Comparison of ENCODE assay signal across 1 cellular context in the genomic region with DNA sequence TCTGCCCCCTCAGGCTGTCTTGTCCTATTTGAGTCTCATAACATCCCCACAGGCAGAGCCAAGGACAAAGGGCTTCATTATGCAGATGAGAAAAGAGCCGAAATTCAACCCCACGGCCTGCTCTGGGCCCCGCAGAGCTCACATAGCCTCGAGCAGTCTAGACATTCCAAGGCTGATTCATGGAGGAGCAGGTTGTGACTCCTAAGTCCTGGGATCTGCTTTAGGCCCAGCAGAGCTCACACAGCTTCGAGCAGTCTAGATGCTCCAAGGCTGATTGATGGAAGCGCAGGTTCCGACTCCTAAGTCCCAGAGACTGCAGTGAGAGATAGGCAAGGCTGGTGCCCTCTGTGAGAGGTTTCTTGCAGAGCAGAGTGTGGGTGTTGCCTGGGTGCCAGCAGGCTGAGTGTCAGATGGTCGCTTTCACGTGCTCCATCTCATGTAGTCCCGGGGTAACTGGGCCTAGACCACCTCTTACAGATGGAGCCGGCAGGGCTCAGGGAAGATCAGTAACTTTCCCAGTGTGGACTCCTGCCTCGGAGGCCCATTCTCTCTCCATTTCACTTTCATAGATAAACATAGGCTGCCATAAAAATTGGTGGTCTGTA.
TF ChIP-seq lines count a peak whose summit lies in the region.

No MANE protein-coding gene starts in this region.

TF ChIP-seq in GM23338, 12 proteins besides CTCF, POLR2A, EP300 and RAD21:
- TF ChIP-seq NANOG (IDR thresholded peaks at IDR 0.05; ENCODE audit: borderline replicate concordance) (no peak), JUNB (IDR thresholded peaks at IDR 0.05; ENCODE audit: unreplicated experiment) (no peak), EZH2phosphoT487 (IDR thresholded peaks at IDR 0.05; ENCODE audit: unreplicated experiment) (no peak), POLR2AphosphoS5 (IDR thresholded peaks at IDR 0.05; ENCODE audit: low read depth) (no peak), ETS1 (IDR thresholded peaks at IDR 0.05) (no peak), STAT1 (IDR thresholded peaks at IDR 0.05; ENCODE audit: unreplicated experiment) (no peak), ZNF331 (CRISPR knock-in tag; IDR thresholded peaks at IDR 0.05; ENCODE audit: low read depth) (no peak), CREB1 (CRISPR knock-in tag; IDR thresholded peaks at IDR 0.05; ENCODE audit: low read depth) (no peak), EZH2 (IDR thresholded peaks at IDR 0.05; ENCODE audit: low read depth, unreplicated experiment) (no peak), ZNF114 (CRISPR knock-in tag; IDR thresholded peaks at IDR 0.05) (no peak)
- TF ChIP-seq, protein P1, sequence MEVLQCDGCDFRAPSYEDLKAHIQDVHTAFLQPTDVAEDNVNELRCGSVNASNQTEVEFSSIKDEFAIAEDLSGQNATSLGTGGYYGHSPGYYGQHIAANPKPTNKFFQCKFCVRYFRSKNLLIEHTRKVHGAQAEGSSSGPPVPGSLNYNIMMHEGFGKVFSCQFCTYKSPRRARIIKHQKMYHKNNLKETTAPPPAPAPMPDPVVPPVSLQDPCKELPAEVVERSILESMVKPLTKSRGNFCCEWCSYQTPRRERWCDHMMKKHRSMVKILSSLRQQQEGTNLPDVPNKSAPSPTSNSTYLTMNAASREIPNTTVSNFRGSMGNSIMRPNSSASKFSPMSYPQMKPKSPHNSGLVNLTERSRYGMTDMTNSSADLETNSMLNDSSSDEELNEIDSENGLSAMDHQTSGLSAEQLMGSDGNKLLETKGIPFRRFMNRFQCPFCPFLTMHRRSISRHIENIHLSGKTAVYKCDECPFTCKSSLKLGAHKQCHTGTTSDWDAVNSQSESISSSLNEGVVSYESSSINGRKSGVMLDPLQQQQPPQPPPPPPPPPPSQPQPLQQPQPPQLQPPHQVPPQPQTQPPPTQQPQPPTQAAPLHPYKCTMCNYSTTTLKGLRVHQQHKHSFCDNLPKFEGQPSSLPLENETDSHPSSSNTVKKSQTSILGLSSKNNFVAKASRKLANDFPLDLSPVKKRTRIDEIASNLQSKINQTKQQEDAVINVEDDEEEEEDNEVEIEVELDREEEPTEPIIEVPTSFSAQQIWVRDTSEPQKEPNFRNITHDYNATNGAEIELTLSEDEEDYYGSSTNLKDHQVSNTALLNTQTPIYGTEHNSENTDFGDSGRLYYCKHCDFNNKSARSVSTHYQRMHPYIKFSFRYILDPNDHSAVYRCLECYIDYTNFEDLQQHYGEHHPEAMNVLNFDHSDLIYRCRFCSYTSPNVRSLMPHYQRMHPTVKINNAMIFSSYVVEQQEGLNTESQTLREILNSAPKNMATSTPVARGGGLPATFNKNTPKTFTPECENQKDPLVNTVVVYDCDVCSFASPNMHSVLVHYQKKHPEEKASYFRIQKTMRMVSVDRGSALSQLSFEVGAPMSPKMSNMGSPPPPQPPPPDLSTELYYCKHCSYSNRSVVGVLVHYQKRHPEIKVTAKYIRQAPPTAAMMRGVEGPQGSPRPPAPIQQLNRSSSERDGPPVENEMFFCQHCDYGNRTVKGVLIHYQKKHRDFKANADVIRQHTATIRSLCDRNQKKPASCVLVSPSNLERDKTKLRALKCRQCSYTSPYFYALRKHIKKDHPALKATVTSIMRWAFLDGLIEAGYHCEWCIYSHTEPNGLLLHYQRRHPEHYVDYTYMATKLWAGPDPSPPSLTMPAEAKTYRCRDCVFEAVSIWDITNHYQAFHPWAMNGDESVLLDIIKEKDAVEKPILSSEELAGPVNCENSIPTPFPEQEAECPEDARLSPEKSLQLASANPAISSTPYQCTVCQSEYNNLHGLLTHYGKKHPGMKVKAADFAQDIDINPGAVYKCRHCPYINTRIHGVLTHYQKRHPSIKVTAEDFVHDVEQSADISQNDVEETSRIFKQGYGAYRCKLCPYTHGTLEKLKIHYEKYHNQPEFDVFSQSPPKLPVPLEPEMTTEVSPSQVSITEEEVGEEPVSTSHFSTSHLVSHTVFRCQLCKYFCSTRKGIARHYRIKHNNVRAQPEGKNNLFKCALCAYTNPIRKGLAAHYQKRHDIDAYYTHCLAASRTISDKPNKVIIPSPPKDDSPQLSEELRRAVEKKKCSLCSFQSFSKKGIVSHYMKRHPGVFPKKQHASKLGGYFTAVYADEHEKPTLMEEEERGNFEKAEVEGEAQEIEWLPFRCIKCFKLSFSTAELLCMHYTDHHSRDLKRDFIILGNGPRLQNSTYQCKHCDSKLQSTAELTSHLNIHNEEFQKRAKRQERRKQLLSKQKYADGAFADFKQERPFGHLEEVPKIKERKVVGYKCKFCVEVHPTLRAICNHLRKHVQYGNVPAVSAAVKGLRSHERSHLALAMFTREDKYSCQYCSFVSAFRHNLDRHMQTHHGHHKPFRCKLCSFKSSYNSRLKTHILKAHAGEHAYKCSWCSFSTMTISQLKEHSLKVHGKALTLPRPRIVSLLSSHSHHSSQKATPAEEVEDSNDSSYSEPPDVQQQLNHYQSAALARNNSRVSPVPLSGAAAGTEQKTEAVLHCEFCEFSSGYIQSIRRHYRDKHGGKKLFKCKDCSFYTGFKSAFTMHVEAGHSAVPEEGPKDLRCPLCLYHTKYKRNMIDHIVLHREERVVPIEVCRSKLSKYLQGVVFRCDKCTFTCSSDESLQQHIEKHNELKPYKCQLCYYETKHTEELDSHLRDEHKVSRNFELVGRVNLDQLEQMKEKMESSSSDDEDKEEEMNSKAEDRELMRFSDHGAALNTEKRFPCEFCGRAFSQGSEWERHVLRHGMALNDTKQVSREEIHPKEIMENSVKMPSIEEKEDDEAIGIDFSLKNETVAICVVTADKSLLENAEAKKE (CRISPR knock-in tag; IDR thresholded peaks at IDR 0.05), result no peak
- TF ChIP-seq, protein P2, sequence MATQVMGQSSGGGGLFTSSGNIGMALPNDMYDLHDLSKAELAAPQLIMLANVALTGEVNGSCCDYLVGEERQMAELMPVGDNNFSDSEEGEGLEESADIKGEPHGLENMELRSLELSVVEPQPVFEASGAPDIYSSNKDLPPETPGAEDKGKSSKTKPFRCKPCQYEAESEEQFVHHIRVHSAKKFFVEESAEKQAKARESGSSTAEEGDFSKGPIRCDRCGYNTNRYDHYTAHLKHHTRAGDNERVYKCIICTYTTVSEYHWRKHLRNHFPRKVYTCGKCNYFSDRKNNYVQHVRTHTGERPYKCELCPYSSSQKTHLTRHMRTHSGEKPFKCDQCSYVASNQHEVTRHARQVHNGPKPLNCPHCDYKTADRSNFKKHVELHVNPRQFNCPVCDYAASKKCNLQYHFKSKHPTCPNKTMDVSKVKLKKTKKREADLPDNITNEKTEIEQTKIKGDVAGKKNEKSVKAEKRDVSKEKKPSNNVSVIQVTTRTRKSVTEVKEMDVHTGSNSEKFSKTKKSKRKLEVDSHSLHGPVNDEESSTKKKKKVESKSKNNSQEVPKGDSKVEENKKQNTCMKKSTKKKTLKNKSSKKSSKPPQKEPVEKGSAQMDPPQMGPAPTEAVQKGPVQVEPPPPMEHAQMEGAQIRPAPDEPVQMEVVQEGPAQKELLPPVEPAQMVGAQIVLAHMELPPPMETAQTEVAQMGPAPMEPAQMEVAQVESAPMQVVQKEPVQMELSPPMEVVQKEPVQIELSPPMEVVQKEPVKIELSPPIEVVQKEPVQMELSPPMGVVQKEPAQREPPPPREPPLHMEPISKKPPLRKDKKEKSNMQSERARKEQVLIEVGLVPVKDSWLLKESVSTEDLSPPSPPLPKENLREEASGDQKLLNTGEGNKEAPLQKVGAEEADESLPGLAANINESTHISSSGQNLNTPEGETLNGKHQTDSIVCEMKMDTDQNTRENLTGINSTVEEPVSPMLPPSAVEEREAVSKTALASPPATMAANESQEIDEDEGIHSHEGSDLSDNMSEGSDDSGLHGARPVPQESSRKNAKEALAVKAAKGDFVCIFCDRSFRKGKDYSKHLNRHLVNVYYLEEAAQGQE (IDR thresholded peaks at IDR 0.05; ENCODE audit: unreplicated experiment), result no peak
